ENCODE assay signal across 1 cellular context in genomic region chr18:76441002-76441667, GRCh38.
TF ChIP-seq lines count a peak whose summit lies in the region.

No MANE protein-coding gene starts in this region.

TF ChIP-seq in GM23338, 12 proteins besides CTCF, POLR2A, EP300 and RAD21 (continued from another document):
- TF ChIP-seq EZH2phosphoT487 (IDR thresholded peaks at IDR 0.05; ENCODE audit: unreplicated experiment) (no peak), STAT1 (IDR thresholded peaks at IDR 0.05; ENCODE audit: unreplicated experiment) (no peak), POLR2AphosphoS5 (IDR thresholded peaks at IDR 0.05; ENCODE audit: low read depth) (no peak)
